ENCODE assay signal across 15 cellular contexts in genomic region chr10:69837261-69837660, GRCh38. TPM values are rescaled to one million over a fixed set of nuclear protein-coding genes. Genes with fewer than 3 reads are reported as not detected.
DNase-seq lines count a peak whose midpoint lies in the region; ATAC-seq and TF ChIP-seq lines count a peak whose summit lies in the region.
"Had no signal": no experiment of that assay in that cellular context is flagged by ENCODE, and none has a peak within 500 bp of the region (broad histone marks: within the 10 kb centered on the region; RNA-seq: fewer than 3 reads in every experiment).

No MANE protein-coding gene starts in this region.

- no peak overlapping the region for H2AFZ ChIP-seq in mesenchymal stem cell (ENCODE audit: low read depth, low read length)

- intact Hi-C loops in left cardiac atrium (cut with DNase I): no loop called here
- intact Hi-C loops in left ventricle myocardium inferior (cut with micrococcal nuclease): no loop called here
- intact Hi-C loops in CD4-positive, alpha-beta memory T cell (cut with micrococcal nuclease): no loop called here

- no peak overlapping the region for H3K14ac ChIP-seq in mesenchymal stem cell (ENCODE audit: low read length in 2 of 2)

- no peak overlapping the region for H2BK120ac ChIP-seq in mesenchymal stem cell (ENCODE audit: low read depth, low read length)

- no peaks in the 10 kb centered on the region for H3K4me1 Mint-ChIP-seq in CD4-positive, alpha-beta memory T cell

- H3K36me3 ChIP-seq in left ventricle myocardium inferior (no peaks in the 10 kb centered on the region), SJSA1 (peaks cover 15% of the 10 kb centered on the region), mesenchymal stem cell (ENCODE audit: control insufficient read depth in 1 of 2, insufficient read depth in 2 of 2, low read depth in 1 of 2, low read length in 2 of 2) (peaks cover 7 to 8% of the 10 kb centered on the region in 2 experiments)
- H3K36me3 ChIP-seq in CD4-positive, alpha-beta memory T cell (ENCODE audit: insufficient read depth, low read length): no peaks in the 10 kb centered on the region

- no peak overlapping the region for H3K4me2 ChIP-seq in mesenchymal stem cell (ENCODE audit: low read length, poor library complexity, severe bottlenecking)
- H3K4me2 ChIP-seq: KMS-11 had no signal

- peaks cover 12% of the 10 kb centered on the region for H3K4me1 ChIP-seq in left ventricle myocardium inferior
- H3K4me1 ChIP-seq in SJSA1 (replicated peaks): peaks cover 67% of the 10 kb centered on the region
- H3K4me1 ChIP-seq in mesenchymal stem cell (ENCODE audit: control insufficient read depth, insufficient read depth, low read depth, low read length): peaks cover 43% of the 10 kb centered on the region
- no peaks in the 10 kb centered on the region for H3K4me1 ChIP-seq in CD4-positive, alpha-beta memory T cell (ENCODE audit: insufficient read depth, low read length)

- H3K18ac ChIP-seq in mesenchymal stem cell (ENCODE audit: low read depth in 1 of 2, low read length in 2 of 2): no peak overlapping the region

- H2BK15ac ChIP-seq in mesenchymal stem cell (ENCODE audit: low read depth, poor library complexity, severe bottlenecking): no peak overlapping the region

- H3K27me3 Mint-ChIP-seq in CD4-positive, alpha-beta memory T cell: peaks cover 1 to 12% of the 10 kb centered on the region in 2 donors

- no peak overlapping the region for H2BK5ac ChIP-seq in mesenchymal stem cell (ENCODE audit: low read depth, low read length, poor library complexity, severe bottlenecking)

- no peak overlapping the region for H3K27ac ChIP-seq in left ventricle myocardium inferior (replicated peaks)
- H3K27ac ChIP-seq in SJSA1: peak overlapping the region; percentile 87
- H3K27ac ChIP-seq in mesenchymal stem cell (ENCODE audit: low read length, poor library complexity, severe bottlenecking): no peak overlapping the region
- H3K27ac ChIP-seq in CD4-positive, alpha-beta memory T cell (ENCODE audit: low read depth, low read length): no peak overlapping the region
- H3K27ac ChIP-seq: 22Rv1, KMS-11 had no signal

- POLR2A ChIA-PET in CD4-positive, alpha-beta memory T cell (lab: Charles Lee; ENCODE audit: partially characterized antibody): no interaction called here

- H4K91ac ChIP-seq in mesenchymal stem cell (ENCODE audit: low read length): peak overlapping the region; percentile 55

- H4K8ac ChIP-seq in mesenchymal stem cell (ENCODE audit: low read length): no peak overlapping the region

- H3K9ac ChIP-seq in mesenchymal stem cell (ENCODE audit: low read length): no peak overlapping the region
- H3K9ac ChIP-seq: KMS-11 had no signal

- TF ChIP-seq CTCF in left ventricle myocardium inferior (IDR thresholded peaks at IDR 0.05; ENCODE audit: borderline replicate concordance): no peak

- H3K36me3 Mint-ChIP-seq in CD4-positive, alpha-beta memory T cell: no peaks in the 10 kb centered on the region

- H3K79me1 ChIP-seq in mesenchymal stem cell (replicated peaks; ENCODE audit: low read length, poor library complexity, severe bottlenecking): peaks cover 29% of the 10 kb centered on the region

- H3K9me3 ChIP-seq in left ventricle myocardium inferior (replicated peaks): no peaks in the 10 kb centered on the region
- no peaks in the 10 kb centered on the region for H3K9me3 ChIP-seq in SJSA1 (replicated peaks)
- H3K9me3 ChIP-seq in mesenchymal stem cell (ENCODE audit: control insufficient read depth, low read length): no peaks in the 10 kb centered on the region
- H3K9me3 ChIP-seq in CD4-positive, alpha-beta memory T cell (ENCODE audit: control insufficient read depth in 1 of 2, low read length in 2 of 2): no peaks in the 10 kb centered on the region

- peak; percentile 28 to 35 for ATAC-seq in left cardiac atrium
- no peak for ATAC-seq in HG02870 (IDR thresholded peaks at IDR 0.05; ENCODE audit: unreplicated experiment)

- H3K4ac ChIP-seq in mesenchymal stem cell (ENCODE audit: low read depth in 1 of 2, low read length in 2 of 2): peak overlapping the region in 1 of 2 experiments; percentile 24

- H3K27ac Mint-ChIP-seq in CD4-positive, alpha-beta memory T cell: no peak overlapping the region
- H3K27ac Mint-ChIP-seq: CD4-positive, alpha-beta T cell had no signal

- WGBS in mesenchymal stem cell: 96% methylated on average over 5 of the region's 5 CpGs

- H3K23ac ChIP-seq in mesenchymal stem cell (ENCODE audit: low read length in 2 of 2): no peak overlapping the region

- peak overlapping the region; percentile 35 to 56 for H2BK12ac ChIP-seq in mesenchymal stem cell (ENCODE audit: low read length in 2 of 2)

- CTCF ChIA-PET in CD4-positive, alpha-beta memory T cell (lab: Charles Lee; ENCODE audit: partially characterized antibody): no interaction called here

- no peak overlapping the region for H3K4me3 Mint-ChIP-seq in CD4-positive, alpha-beta memory T cell
- H3K4me3 Mint-ChIP-seq: CD4-positive, alpha-beta T cell had no signal

- H3K27me3 ChIP-seq in left ventricle myocardium inferior (ENCODE audit: low read depth): no peaks in the 10 kb centered on the region
- H3K27me3 ChIP-seq in SJSA1 (replicated peaks): no peaks in the 10 kb centered on the region
- no peaks in the 10 kb centered on the region for H3K27me3 ChIP-seq in mesenchymal stem cell (ENCODE audit: control insufficient read depth in 1 of 2, insufficient read depth in 1 of 2, low read length in 2 of 2)
- H3K27me3 ChIP-seq in CD4-positive, alpha-beta memory T cell (ENCODE audit: insufficient read depth, low read length): no peaks in the 10 kb centered on the region

- H2AK5ac ChIP-seq in mesenchymal stem cell (ENCODE audit: low read length, severe bottlenecking): peak overlapping the region; percentile 64

- no peak for DNase-seq in left cardiac atrium
- no peak for DNase-seq in left ventricle myocardium inferior
- no peak for DNase-seq in SJSA1 (ENCODE audit: low read depth in 1 of 2, low spot score in 2 of 2)
- DNase-seq in mesenchymal stem cell: no peak
- no peak for DNase-seq in AG08395 (ENCODE audit: low spot score)
- DNase-seq in NCI-H345 (lab: John Stamatoyannopoulos, UW): no peak
- DNase-seq in CD4-positive, alpha-beta memory T cell: no peak
- DNase-seq: AML-193; CD4-positive, alpha-beta T cell; DMS79; EL; HCEC 1CT had no signal

- no peaks in the 10 kb centered on the region for H3K9me3 Mint-ChIP-seq in CD4-positive, alpha-beta memory T cell
- H3K9me3 Mint-ChIP-seq: CD4-positive, alpha-beta T cell had no signal

- H3K4me3 ChIP-seq in left ventricle myocardium inferior (no peak overlapping the region), SJSA1 (no peak overlapping the region), mesenchymal stem cell (ENCODE audit: insufficient read depth in 1 of 2, low read depth in 1 of 2, low read length in 2 of 2) (no peak overlapping the region)
- H3K4me3 ChIP-seq in CD4-positive, alpha-beta memory T cell (ENCODE audit: low read length in 2 of 2): no peak overlapping the region

RNA-seq across cellular contexts. Expression of gene COL13A1, which starts 35.6 kb away (rescaled TPM):
- 1 to 10 TPM; 3.8 to 6.7 TPM for total RNA-seq in left cardiac atrium
- 2.5 TPM for total RNA-seq in left ventricle myocardium inferior
- 74.8 and 95.4 TPM in 2 replicates for total RNA-seq in SJSA1 (2014; rRNA removed; shearing (Covaris generic))
- 11.4 TPM for polyA plus RNA-seq in mesenchymal stem cell (2013, experiment 1 of 2)
- 11.1 TPM for polyA plus RNA-seq in mesenchymal stem cell (2013, experiment 2 of 2)
- total RNA-seq in CD4-positive, alpha-beta memory T cell: not detected
- not detected for polyA plus RNA-seq in CD4-positive, alpha-beta memory T cell
- total RNA-seq: CD4-positive, alpha-beta T cell had no signal
